In the genomic region with DNA sequence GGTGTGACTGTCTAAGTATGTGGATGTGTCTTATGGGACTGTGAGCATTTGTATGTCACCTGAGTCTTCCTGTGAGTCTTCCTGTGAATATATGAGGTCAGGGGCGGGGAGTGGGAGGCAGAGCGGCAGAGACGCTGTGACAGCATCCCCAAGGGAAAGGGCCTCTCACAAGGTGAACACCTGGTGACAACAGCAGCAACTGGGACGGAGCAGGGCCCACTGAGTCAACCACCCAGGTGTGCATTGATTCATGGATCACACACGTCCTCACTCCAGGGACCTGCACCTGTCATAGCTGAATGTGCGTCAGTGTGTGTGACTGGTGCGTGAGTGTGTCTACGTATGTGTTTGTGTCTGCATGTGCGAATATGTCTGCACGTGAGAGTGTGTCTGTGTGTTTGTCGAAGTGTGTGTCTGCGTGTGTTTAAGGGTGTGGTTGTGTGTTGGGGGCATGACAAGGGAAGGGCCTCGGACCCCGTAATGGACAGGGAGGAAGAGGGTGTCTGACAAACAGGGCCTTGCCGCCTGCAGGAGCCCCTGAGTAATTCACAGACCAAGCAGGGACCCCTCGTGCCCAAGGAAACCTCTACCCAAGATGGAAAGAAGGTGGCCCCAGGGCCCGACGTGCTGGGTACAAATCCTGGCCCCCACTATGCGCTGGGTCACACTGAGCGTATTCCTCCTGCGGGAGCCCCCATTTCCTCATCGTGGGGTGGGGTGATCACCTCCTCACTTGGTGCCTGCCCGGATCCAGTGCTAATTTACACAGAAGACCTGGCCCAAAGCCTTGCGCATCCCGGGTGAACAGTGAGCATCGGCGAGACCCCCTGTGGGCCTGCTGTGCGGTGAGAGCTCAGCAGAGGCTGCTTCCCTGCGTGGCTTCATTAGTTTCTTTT, we compare ENCODE assay signal across 16 cellular contexts.
DNase-seq lines count a peak whose midpoint lies in the region; ATAC-seq, FAIRE-seq and TF ChIP-seq lines count a peak whose summit lies in the region.
"Had no signal": no experiment of that assay in that cellular context is flagged by ENCODE, and none has a peak within 500 bp of the region (broad histone marks: within the 10 kb centered on the region; RNA-seq: fewer than 3 reads in every experiment).

No MANE protein-coding gene starts in this region.

- no peak overlapping the region for H2BK120ac ChIP-seq in neuronal stem cell (ENCODE audit: low read depth, low read length)

- H3K9ac ChIP-seq in Karpas-422 (ENCODE audit: low read length), result no peak overlapping the region
- no peak overlapping the region for H3K9ac ChIP-seq in neuronal stem cell (ENCODE audit: low read depth, low read length, poor library complexity)

- H3K79me2 ChIP-seq in Karpas-422 (ENCODE audit: low read length), result no peaks in the 10 kb centered on the region

- intact Hi-C loops in naive thymus-derived CD4-positive, alpha-beta T cell (cut with micrococcal nuclease), result no loop called here

- H3K4me1 ChIP-seq in CD4-positive, CD25-positive, alpha-beta regulatory T cell (ENCODE audit: control insufficient read depth, insufficient read depth, low read length, poor library complexity, severe bottlenecking), result no peaks in the 10 kb centered on the region
- H3K4me1 ChIP-seq in Karpas-422 (ENCODE audit: low read length) (peaks cover 22% of the 10 kb centered on the region), neuronal stem cell (ENCODE audit: control insufficient read depth in 2 of 2, insufficient read depth in 1 of 2, low read depth in 1 of 2, low read length in 2 of 2) (peaks cover 6 to 20% of the 10 kb centered on the region in 2 donors)
- H3K4me1 ChIP-seq in naive thymus-derived CD4-positive, alpha-beta T cell (ENCODE audit: control insufficient read depth in 2 of 2, insufficient read depth in 2 of 2, low read length in 2 of 2), result no peaks in the 10 kb centered on the region

- no peak overlapping the region for H3K4me3 Mint-ChIP-seq in CD4-positive, CD25-positive, alpha-beta regulatory T cell
- H3K4me3 Mint-ChIP-seq in naive thymus-derived CD4-positive, alpha-beta T cell, result no peak overlapping the region

- no peaks in the 10 kb centered on the region for H3K79me1 ChIP-seq in neuronal stem cell (ENCODE audit: low read depth, low read length)

- peak; percentile 94 for FAIRE-seq in bronchial epithelial cell (lab: Jason Lieb, UNC)

- H3K9me3 Mint-ChIP-seq in CD4-positive, CD25-positive, alpha-beta regulatory T cell, result no peaks in the 10 kb centered on the region
- H3K9me3 Mint-ChIP-seq in naive thymus-derived CD4-positive, alpha-beta T cell, result no peaks in the 10 kb centered on the region

- POLR2A ChIA-PET in naive thymus-derived CD4-positive, alpha-beta T cell (lab: Charles Lee), result no interaction called here

- H3K36me3 ChIP-seq in CD4-positive, CD25-positive, alpha-beta regulatory T cell (ENCODE audit: control insufficient read depth, insufficient read depth, low read length), result no peaks in the 10 kb centered on the region
- no peaks in the 10 kb centered on the region for H3K36me3 ChIP-seq in Karpas-422 (ENCODE audit: insufficient read depth, low read length)
- H3K36me3 ChIP-seq in bronchial epithelial cell (ENCODE audit: control insufficient read depth, insufficient read depth, low read length), result no peaks in the 10 kb centered on the region
- H3K36me3 ChIP-seq in neuronal stem cell (replicated peaks in 1 of 2; ENCODE audit: control insufficient read depth in 2 of 2, insufficient read depth in 2 of 2, low read length in 2 of 2), result no peaks in the 10 kb centered on the region
- H3K36me3 ChIP-seq in naive thymus-derived CD4-positive, alpha-beta T cell (ENCODE audit: control insufficient read depth in 2 of 3, insufficient read depth in 3 of 3, low read length in 3 of 3), result no peaks in the 10 kb centered on the region
- H3K36me3 ChIP-seq: BE2C had no signal

- H3K27me3 ChIP-seq in CD4-positive, CD25-positive, alpha-beta regulatory T cell (ENCODE audit: control insufficient read depth, insufficient read depth, low read length), result no peaks in the 10 kb centered on the region
- no peaks in the 10 kb centered on the region for H3K27me3 ChIP-seq in Karpas-422 (ENCODE audit: low read length)
- H3K27me3 ChIP-seq in bronchial epithelial cell (ENCODE audit: control insufficient read depth, insufficient read depth, low read length), result peaks cover 8% of the 10 kb centered on the region
- H3K27me3 ChIP-seq in neuronal stem cell (ENCODE audit: control insufficient read depth in 3 of 3, insufficient read depth in 3 of 3, low read depth in 1 of 3, low read length in 3 of 3), result peaks cover 0 to 30% (median 0%) of the 10 kb centered on the region in 3 experiments
- no peaks in the 10 kb centered on the region for H3K27me3 ChIP-seq in naive thymus-derived CD4-positive, alpha-beta T cell (ENCODE audit: control insufficient read depth in 2 of 2, insufficient read depth in 2 of 2, low read length in 2 of 2)
- H3K27me3 ChIP-seq: BE2C had no signal

- H3K14ac ChIP-seq in neuronal stem cell (ENCODE audit: low read length), result peak overlapping the region; percentile 79

- no peaks in the 10 kb centered on the region for H4K20me1 ChIP-seq in Karpas-422 (ENCODE audit: insufficient read depth, low read depth, low read length)

- no peak for TF ChIP-seq CTCF in bronchial epithelial cell (IDR thresholded peaks at IDR 0.05; ENCODE audit: insufficient read depth, low read length, severe bottlenecking)

- H3K9me2 ChIP-seq in Karpas-422 (replicated peaks; ENCODE audit: insufficient read depth, low read length), result no peaks in the 10 kb centered on the region

- H3K27ac Mint-ChIP-seq in CD4-positive, CD25-positive, alpha-beta regulatory T cell, result peak overlapping the region in 2 of 3 donors; percentile 4 to 49
- H3K27ac Mint-ChIP-seq in naive thymus-derived CD4-positive, alpha-beta T cell, result no peak overlapping the region

- H3K4me2 ChIP-seq in Karpas-422 (ENCODE audit: low read depth, low read length, poor library complexity, severe bottlenecking) (no peak overlapping the region), neuronal stem cell (ENCODE audit: insufficient read depth, low read length, poor library complexity, severe bottlenecking) (no peak overlapping the region)

- DNase-seq in CD4-positive, CD25-positive, alpha-beta regulatory T cell, result no peak
- peak; percentile 43 for DNase-seq in Karpas-422
- no peak for DNase-seq in bronchial epithelial cell (ENCODE audit: low read depth)
- no peak for DNase-seq in neuronal stem cell (ENCODE audit: low spot score)
- DNase-seq in effector CD8-positive, alpha-beta T cell (lab: John Stamatoyannopoulos, UW), result no peak
- DNase-seq in naive thymus-derived CD4-positive, alpha-beta T cell, result no peak
- no peak for DNase-seq in NCI-H524 treated with DMSO at 0.1 percent for 48 hours (lab: John Stamatoyannopoulos, UW)
- DNase-seq: BE2C, DMS153, EL, H7, NCI-H1417 treated with DMSO at 0.1 percent for 48 hours, NCI-H2081 treated with DMSO at 0.1 percent for 48 hours, NCI-H82, SIG-M5 had no signal

- no peak for ATAC-seq in CD4-positive, CD25-positive, alpha-beta regulatory T cell (ENCODE audit: low read depth in 2 of 2)
- no peak for ATAC-seq in naive thymus-derived CD4-positive, alpha-beta T cell
- ATAC-seq: Panc1 had no signal

- peak overlapping the region; percentile 45 for H2BK15ac ChIP-seq in neuronal stem cell (ENCODE audit: low read length)

- no peak overlapping the region for H3K4me3 ChIP-seq in CD4-positive, CD25-positive, alpha-beta regulatory T cell (ENCODE audit: low read depth, low read length)
- H3K4me3 ChIP-seq in Karpas-422 (ENCODE audit: low read length) (no peak overlapping the region), bronchial epithelial cell (ENCODE audit: low read depth, low read length) (no peak overlapping the region), neuronal stem cell (ENCODE audit: low read length in 2 of 2) (peak overlapping the region in 1 of 2 donors; percentile 37)
- no peak overlapping the region for H3K4me3 ChIP-seq in naive thymus-derived CD4-positive, alpha-beta T cell (ENCODE audit: low read length)

- peaks cover 0 to 4% (median 0%) of the 10 kb centered on the region in 4 donors for H3K4me1 Mint-ChIP-seq in CD4-positive, CD25-positive, alpha-beta regulatory T cell
- peaks cover 0 to 2% (median 0%) of the 10 kb centered on the region in 7 donors for H3K4me1 Mint-ChIP-seq in naive thymus-derived CD4-positive, alpha-beta T cell

- peak overlapping the region; percentile 94 for H2AK5ac ChIP-seq in neuronal stem cell (ENCODE audit: low read depth, low read length)

- no peaks in the 10 kb centered on the region for H3K27me3 Mint-ChIP-seq in CD4-positive, CD25-positive, alpha-beta regulatory T cell
- H3K27me3 Mint-ChIP-seq in naive thymus-derived CD4-positive, alpha-beta T cell, result peaks cover 0 to 12% (median 0%) of the 10 kb centered on the region in 5 donors

- no peak overlapping the region for H4K8ac ChIP-seq in neuronal stem cell (ENCODE audit: low read depth, low read length)

- no peaks in the 10 kb centered on the region for H3K9me3 ChIP-seq in CD4-positive, CD25-positive, alpha-beta regulatory T cell (ENCODE audit: control insufficient read depth in 2 of 2, low read length in 2 of 2)
- no peaks in the 10 kb centered on the region for H3K9me3 ChIP-seq in Karpas-422 (ENCODE audit: low read length)
- no peaks in the 10 kb centered on the region for H3K9me3 ChIP-seq in neuronal stem cell (replicated peaks in 1 of 2; ENCODE audit: control insufficient read depth in 2 of 2, insufficient read depth in 1 of 2, low read depth in 1 of 2, low read length in 2 of 2)
- H3K9me3 ChIP-seq in naive thymus-derived CD4-positive, alpha-beta T cell (ENCODE audit: control insufficient read depth in 2 of 3, low read length in 3 of 3), result no peaks in the 10 kb centered on the region
- H3K9me3 ChIP-seq: BE2C had no signal

- no peak overlapping the region for H2BK12ac ChIP-seq in neuronal stem cell (ENCODE audit: low read length)

- H3K18ac ChIP-seq in neuronal stem cell (ENCODE audit: low read length), result peak overlapping the region; percentile 81

- no CpG with 5 or more reads among the region's 29 CpGs for WGBS in neuronal stem cell (ENCODE audit: extremely low coverage in 2 of 2, insufficient read length in 2 of 2, insufficient replicate concordance in 1 of 2), 2 donors

- H3K23ac ChIP-seq in neuronal stem cell (ENCODE audit: low read depth, low read length, poor library complexity), result peak overlapping the region; percentile 10

- CTCF ChIA-PET in naive thymus-derived CD4-positive, alpha-beta T cell (lab: Charles Lee), result no interaction called here

- no peak overlapping the region for H3K4ac ChIP-seq in neuronal stem cell (ENCODE audit: low read length)

- H2BK5ac ChIP-seq in neuronal stem cell (ENCODE audit: low read length), result peak overlapping the region; percentile 94

- H4K91ac ChIP-seq in neuronal stem cell (ENCODE audit: low read depth, low read length, poor library complexity), result no peak overlapping the region

- H2AFZ ChIP-seq in Karpas-422 (ENCODE audit: low read length) (no peak overlapping the region), neuronal stem cell (ENCODE audit: low read length) (no peak overlapping the region)

- H3K27ac ChIP-seq in CD4-positive, CD25-positive, alpha-beta regulatory T cell (ENCODE audit: insufficient read depth, low read length, poor library complexity, severe bottlenecking), result no peak overlapping the region
- H3K27ac ChIP-seq in Karpas-422 (ENCODE audit: low read length), result no peak overlapping the region
- H3K27ac ChIP-seq in neuronal stem cell (replicated peaks; ENCODE audit: low read length), result no peak overlapping the region
- H3K27ac ChIP-seq in naive thymus-derived CD4-positive, alpha-beta T cell (ENCODE audit: low read depth, low read length), result no peak overlapping the region

- H3K36me3 Mint-ChIP-seq in CD4-positive, CD25-positive, alpha-beta regulatory T cell, result peaks cover 3% of the 10 kb centered on the region
- H3K36me3 Mint-ChIP-seq in naive thymus-derived CD4-positive, alpha-beta T cell, result no peaks in the 10 kb centered on the region

Comparison
In these comparisons a context has a peak if more than half of its experiments do, and no peak if none do; other contexts are left out.
1. H3K27ac Mint-ChIP-seq: peak in CD4-positive, CD25-positive, alpha-beta regulatory T cell (2 of 3); none in naive thymus-derived CD4-positive, alpha-beta T cell (0 of 9).